28 cellular contexts compared by ENCODE assay signal in genomic region chr12:33026791-33027190, GRCh38.
"Had no signal": no experiment of that assay in that cellular context is flagged by ENCODE, and none has a peak within 500 bp of the region (broad histone marks: within the 10 kb centered on the region; RNA-seq: fewer than 3 reads in every experiment).

No MANE protein-coding gene starts in this region.

- FAIRE-seq: urothelium cell line had no signal

- H3K4me2 ChIP-seq: neural progenitor cell, smooth muscle cell had no signal

- ATAC-seq: natural killer cell; psoas muscle; right cardiac atrium; sciatic nerve; stimulated activated memory B cell treated with anti-CD40 and anti-IgM and Interleukin-4, amounts not matched to agents 10 μg/mL and 1 μg/mL and 100 μg/mL, for 72 hours; stimulated activated naive CD8-positive, alpha-beta T cell treated with anti-CD3 and anti-CD28 coated beads, Interleukin-15, amount 100 ng/mL, for 72 hours; stimulated activated naive CD8-positive, alpha-beta T cell treated with anti-CD3 and anti-CD28 coated beads, Interleukin-15, Interleukin-2, amounts not matched to agents 100 U/mL and 50 U/mL, for 24 hours had no signal

- H3K9me3 ChIP-seq: ovary, thoracic aorta, thyroid gland, tibial nerve, upper lobe of left lung, vagina had no signal

- H3K4me3 ChIP-seq: neural progenitor cell, ovary, psoas muscle, skin epidermis, smooth muscle cell, spleen, thoracic aorta, thyroid gland, tibial nerve, upper lobe of left lung, vagina had no signal

- H2AFZ ChIP-seq: neural progenitor cell, parathyroid adenoma had no signal

- H3K27me3 ChIP-seq: neural progenitor cell, ovary, spleen, thyroid gland, tibial nerve, upper lobe of left lung, vagina had no signal

- H3K36me3 ChIP-seq: neural progenitor cell, ovary, spleen, thoracic aorta, thyroid gland, tibial nerve, upper lobe of left lung, vagina had no signal

- DNase-seq: natural killer cell; occipital lobe; ovary; posterior cingulate gyrus; psoas muscle; right cardiac atrium; spleen; stimulated activated CD4-positive, alpha-beta T cell treated with anti-CD3 and anti-CD28 coated beads, Interleukin-12 subunit alpha, Interleukin-12 subunit beta, amount 100 ng/mL, for 4 hours; stimulated activated CD4-positive, alpha-beta T cell treated with anti-CD3 and anti-CD28 coated beads, Interleukin-1b, Interleukin-23, amount 100 ng/mL, for 48 hours; stimulated activated CD4-positive, alpha-beta T cell treated with anti-CD3 and anti-CD28 coated beads, Interleukin-4, amount 100 ng/mL, for 1 hour; stimulated activated CD4-positive, alpha-beta T cell treated with anti-CD3 and anti-CD28 coated beads, Interleukin-4, amount 100 ng/mL, for 4 hours; stimulated activated CD8-positive, alpha-beta memory T cell treated with anti-CD3 and anti-CD28 coated beads, Interleukin-4, amount 100 ng/mL, for 48 hours; stimulated activated naive CD4-positive, alpha-beta T cell; stimulated activated naive CD8-positive, alpha-beta T cell treated with anti-CD3 and anti-CD28 coated beads, Interleukin-15, amount 100 ng/mL, for 72 hours; stimulated activated naive CD8-positive, alpha-beta T cell treated with anti-CD3 and anti-CD28 coated beads, Interleukin-15, Interleukin-2, amounts not matched to agents 100 U/mL and 50 U/mL, for 24 hours; thyroid gland; trophoblast cell; upper lobe of left lung had no signal

- H3K9ac ChIP-seq: neural progenitor cell, parathyroid adenoma had no signal

- H3K79me2 ChIP-seq: parathyroid adenoma had no signal

- H3K27ac ChIP-seq: neural progenitor cell, ovary, parathyroid adenoma, psoas muscle, skin epidermis, spleen, thoracic aorta, thyroid gland, tibial nerve, upper lobe of left lung, vagina had no signal

- H3K4me1 ChIP-seq: neural progenitor cell, parathyroid adenoma, psoas muscle, spleen, thyroid gland, tibial nerve, upper lobe of left lung, vagina had no signal
